1 cellular context compared by ENCODE assay signal in genomic region chr10:125264752-125265578, GRCh38.
TF ChIP-seq lines count a peak whose summit lies in the region.

No MANE protein-coding gene starts in this region.

TF ChIP-seq in HCT116, 20 proteins besides CTCF, POLR2A, EP300 and RAD21 (continued from another document):
- TF ChIP-seq REST (IDR thresholded peaks at IDR 0.05; ENCODE audit: low read depth) (no peak), SRF (IDR thresholded peaks at IDR 0.05; ENCODE audit: low read depth) (no peak), JUND (IDR thresholded peaks at IDR 0.05) (no peak), SIN3A (IDR thresholded peaks at IDR 0.05; ENCODE audit: low read depth) (no peak), EZH2 (IDR thresholded peaks at IDR 0.05) (no peak), ZBTB33 (IDR thresholded peaks at IDR 0.05; ENCODE audit: extremely low read depth, insufficient replicate concordance, low read length) (no peak)
